Comparison of ENCODE assay signal across 11 cellular contexts in the genomic region with DNA sequence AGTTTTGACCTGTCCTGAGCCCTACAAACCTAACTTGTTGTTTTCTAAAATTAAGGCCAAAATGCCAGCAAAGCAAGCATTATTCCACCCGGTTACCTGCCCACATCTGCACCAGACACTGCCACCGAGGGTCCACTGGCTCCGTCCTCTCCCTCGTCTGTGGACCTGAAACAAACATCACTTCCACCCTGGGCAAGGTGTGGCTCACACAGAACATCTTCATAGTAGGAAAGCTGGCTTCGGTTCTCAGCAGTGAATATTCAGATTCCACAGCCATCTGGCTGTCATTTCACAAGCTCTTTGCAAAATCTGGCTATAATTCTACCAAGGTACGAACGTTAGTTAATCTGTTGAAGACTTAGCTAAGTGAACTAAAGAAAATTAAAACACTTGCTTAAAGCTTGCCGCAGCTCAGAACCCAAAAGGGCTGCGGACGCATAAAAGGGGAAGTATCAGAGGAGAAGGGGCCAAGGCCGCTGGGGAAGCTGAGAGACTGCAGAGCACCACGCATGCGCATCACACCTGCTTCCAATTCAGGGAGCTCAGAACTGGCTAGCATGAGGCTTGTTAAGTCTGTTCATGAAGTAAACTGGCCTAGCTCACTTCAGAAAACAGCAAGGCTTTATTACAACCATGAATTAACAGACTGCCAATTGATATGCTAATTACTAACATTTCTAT. TPM values are rescaled to one million over a fixed set of nuclear protein-coding genes. Genes with fewer than 3 reads are reported as not detected.
DNase-seq lines count a peak whose midpoint lies in the region; ATAC-seq and TF ChIP-seq lines count a peak whose summit lies in the region.
"Had no signal": no experiment of that assay in that cellular context is flagged by ENCODE, and none has a peak within 500 bp of the region (broad histone marks: within the 10 kb centered on the region; RNA-seq: fewer than 3 reads in every experiment).

No MANE protein-coding gene starts in this region.

- intact Hi-C loops in uterus (cut with DNase I; ENCODE audit: low total_unique reads), result no loop called here

- H3K27me3 ChIP-seq in uterus, result no peaks in the 10 kb centered on the region
- H3K27me3 ChIP-seq: cardiac muscle cell had no signal

- H3K4me1 ChIP-seq in uterus, result no peaks in the 10 kb centered on the region

- TF ChIP-seq CTCF in uterus (IDR thresholded peaks at IDR 0.05), result no peak

- peak; percentile 86 for DNase-seq in GF-D8 (lab: John Stamatoyannopoulos, UW)
- DNase-seq in MV-4-11 (lab: John Stamatoyannopoulos, UW), result peak; percentile 94
- peak; percentile 16 to 31 for DNase-seq in cerebellar nuclear complex (lab: John Stamatoyannopoulos, UW)
- no peak for DNase-seq in uterus
- DNase-seq: activated CD4-positive, CD25-positive, alpha-beta regulatory T cell; HCEC 1CT had no signal

- no peak for TF ChIP-seq POLR2A in uterus (IDR thresholded peaks at IDR 0.05)

- H3K9me3 ChIP-seq in uterus, result no peaks in the 10 kb centered on the region

- no peak overlapping the region for H3K27ac ChIP-seq in uterus
- H3K27ac ChIP-seq: cardiac muscle cell had no signal

- peak; percentile 75 for ATAC-seq in GM21390 (IDR thresholded peaks at IDR 0.05; ENCODE audit: unreplicated experiment)
- ATAC-seq in HG02623 (IDR thresholded peaks at IDR 0.05; ENCODE audit: unreplicated experiment), result no peak
- no peak for ATAC-seq in GM18517 (IDR thresholded peaks at IDR 0.05; ENCODE audit: unreplicated experiment)
- ATAC-seq in SK-N-SH treated with all-trans-retinoic acid at 6 μM for 48 hours, result no peak

- no peak overlapping the region for H3K4me3 ChIP-seq in uterus
- H3K4me3 ChIP-seq: cardiac muscle cell had no signal

- no peaks in the 10 kb centered on the region for H3K36me3 ChIP-seq in uterus
- H3K36me3 ChIP-seq: cardiac muscle cell had no signal

TF ChIP-seq in SK-N-SH treated with all-trans-retinoic acid at 6 μM for 48 hours, 23 proteins besides CTCF, POLR2A, EP300 and RAD21:
- TF ChIP-seq ZNF8 (CRISPR knock-in tag; IDR thresholded peaks at IDR 0.05), result no peak
- no peak for TF ChIP-seq ZFP3 (CRISPR knock-in tag; IDR thresholded peaks at IDR 0.05)

RNA-seq across cellular contexts. Expression of a gene that starts 46.2 kb away (rescaled TPM):
- total RNA-seq in uterus, result 1 to 10 TPM; 1.2 to 5.2 (median 2.3) TPM
- total RNA-seq: cardiac muscle cell had no signal

Comparison
In these comparisons a context has a peak if more than half of its experiments do, and no peak if none do; other contexts are left out.
1. DNase-seq: peak in GF-D8 (single experiment), MV-4-11 (single experiment) and cerebellar nuclear complex (2 of 2); none in uterus (0 of 2).